8 cellular contexts compared by ENCODE assay signal in genomic region chr11:116379185-116379828, GRCh38.
A peak's percentile ranks its signal among the peaks of the same experiment; 100 is the strongest.
DNase-seq lines count a peak whose midpoint lies in the region; ATAC-seq and TF ChIP-seq lines count a peak whose summit lies in the region.

No MANE protein-coding gene starts in this region.

- CTCF ChIA-PET in RWPE1 (lab: Yijun Ruan, JAX) = interaction anchor here (0.7 to 0.9 kb wide), 2 partner anchors 274 to 311 kb away, joined by 3 read pairs; no protein-coding TSS in a partner anchor

- TF ChIP-seq CTCF in RWPE1 (conservative IDR thresholded peaks at IDR 0.05; ENCODE audit: low read depth) (no peak), fibroblast of mammary gland (conservative IDR thresholded peaks at IDR 0.05; ENCODE audit: control insufficient read depth, insufficient read depth, low read depth, low read length) (no peak)

- no peak overlapping the region for H3K4me3 ChIP-seq in fibroblast of mammary gland (ENCODE audit: control insufficient read depth, low read depth, low read length)

- POLR2A ChIA-PET in RWPE1 (lab: Yijun Ruan, JAX; ENCODE audit: low non-redundant PET) = no interaction called here

- H3K27ac ChIP-seq in RWPE1 = no peak overlapping the region

- DNase-seq in Right ventricle myocardium superior (peak; percentile 41), Right ventricle myocardium inferior (ENCODE audit: missing footprints) (no peak), RWPE1 (ENCODE audit: low spot score) (peak; percentile 26), fibroblast of mammary gland (ENCODE audit: low read depth) (peak; percentile 1), ureter (ENCODE audit: low spot score) (no peak)
- DNase-seq in stimulated activated CD8-positive, alpha-beta memory T cell treated with anti-CD3 and anti-CD28 coated beads, Interleukin-4, amount 100 ng/mL, for 48 hours = peak; percentile 32

- ATAC-seq in Right ventricle myocardium superior (ENCODE audit: poor library complexity) (no peak), Right ventricle myocardium inferior (no peak), HG03457 (IDR thresholded peaks at IDR 0.05; ENCODE audit: unreplicated experiment) (no peak), GM19395 (IDR thresholded peaks at IDR 0.05; ENCODE audit: unreplicated experiment) (no peak)

- intact Hi-C loops in Right ventricle myocardium superior (cut with DNase I) = no loop called here
- intact Hi-C loops in Right ventricle myocardium inferior (cut with DNase I) = no loop called here

Comparison
In these comparisons a context has a peak if more than half of its experiments do, and no peak if none do; other contexts are left out.
1. DNase-seq: peak in Right ventricle myocardium superior (single experiment), RWPE1 (single experiment), fibroblast of mammary gland (single experiment) and stimulated activated CD8-positive, alpha-beta memory T cell treated with anti-CD3 and anti-CD28 coated beads, Interleukin-4, amount 100 ng/mL, for 48 hours (single experiment); none in Right ventricle myocardium inferior (single experiment) and ureter (single experiment).